In the genomic region with DNA sequence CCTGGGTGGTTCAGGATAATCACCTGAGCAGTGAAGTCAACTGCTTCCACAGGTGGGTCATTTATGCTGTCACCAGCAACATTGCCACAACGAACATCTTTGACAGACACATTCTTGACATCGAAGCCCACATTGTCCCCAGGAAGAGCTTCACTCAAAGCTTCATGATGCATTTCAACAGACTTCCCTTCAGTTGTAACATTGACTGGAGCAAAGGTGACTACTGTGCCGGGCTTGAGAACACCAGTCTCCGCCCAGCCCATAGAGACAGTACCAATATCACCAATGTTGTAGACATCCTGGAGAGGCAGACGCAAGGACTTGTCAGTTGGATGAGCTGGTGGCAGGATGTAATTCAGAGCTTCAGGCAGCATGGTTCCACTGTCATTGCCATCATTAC, we compare ENCODE assay signal across 1 cellular context.
TF ChIP-seq lines count a peak whose summit lies in the region.

No MANE protein-coding gene starts in this region.

TF ChIP-seq in HepG2, 621 proteins besides CTCF, POLR2A, EP300 and RAD21:
- TF ChIP-seq TIGD3 (CRISPR knock-in tag; IDR thresholded peaks at IDR 0.05; ENCODE audit: borderline replicate concordance) = 0 out of 2 replicates have a peak, but pooled peaks have one; percentile 31
- peak; percentile 78 for TF ChIP-seq PPARG (CRISPR knock-in tag; conservative IDR thresholded peaks at IDR 0.05)
- TF ChIP-seq GATAD2A (CRISPR knock-in tag; IDR thresholded peaks at IDR 0.05) = no peak
- TF ChIP-seq CEBPB (IDR thresholded peaks at IDR 0.05; ENCODE audit: borderline replicate concordance, low read depth, low read length) = 0 out of 2 replicates have a peak, but pooled peaks have one; percentile 32
- TF ChIP-seq ZNF629 (CRISPR knock-in tag; conservative IDR thresholded peaks at IDR 0.05) = no peak
